In genomic region chr2:224574423-224575084, GRCh38 we compare ENCODE assay signal across 1 cellular context.
TF ChIP-seq lines count a peak whose summit lies in the region.

No MANE protein-coding gene starts in this region.

TF ChIP-seq in GM23338, 12 proteins besides CTCF, POLR2A, EP300 and RAD21 (continued from another document):
- TF ChIP-seq ZNF462 (CRISPR knock-in tag; IDR thresholded peaks at IDR 0.05) (no peak), CREB1 (CRISPR knock-in tag; IDR thresholded peaks at IDR 0.05; ENCODE audit: low read depth) (no peak), ETS1 (IDR thresholded peaks at IDR 0.05) (no peak)
